1 cellular context compared by ENCODE assay signal in genomic region chr1:19591482-19592093, GRCh38.
A peak's percentile ranks its signal among the peaks of the same experiment; 100 is the strongest.
TF ChIP-seq lines count a peak whose summit lies in the region.

No MANE protein-coding gene starts in this region.

TF ChIP-seq in HepG2, 621 proteins besides CTCF, POLR2A, EP300 and RAD21 (continued from another document):
- peak; percentile 67 for TF ChIP-seq ZNF770 (CRISPR knock-in tag; IDR thresholded peaks at IDR 0.05)
